ENCODE assay signal across 25 cellular contexts in genomic region chr11:72829178-72829577, GRCh38. TPM values are rescaled to one million over a fixed set of nuclear protein-coding genes. Genes with fewer than 3 reads are reported as not detected.
DNase-seq lines count a peak whose midpoint lies in the region; ATAC-seq and TF ChIP-seq lines count a peak whose summit lies in the region.
"Had no signal": no experiment of that assay in that cellular context is flagged by ENCODE, and none has a peak within 500 bp of the region (broad histone marks: within the 10 kb centered on the region; RNA-seq: fewer than 3 reads in every experiment).

No MANE protein-coding gene starts in this region.

- no peak overlapping the region for H3K4me3 Mint-ChIP-seq in activated CD4-positive, alpha-beta T cell treated with anti-CD3 and anti-CD28 coated beads, Interleukin-2, amount 10 ng/mL, durations not matched to agents 7 days and 5 days
- H3K4me3 Mint-ChIP-seq in activated CD8-positive, alpha-beta T cell treated with anti-CD3 and anti-CD28 coated beads, Interleukin-2, amount 10 ng/mL, durations not matched to agents 7 days and 5 days, result no peak overlapping the region
- no peak overlapping the region for H3K4me3 Mint-ChIP-seq in stimulated activated effector memory CD8-positive, alpha-beta T cell treated with anti-CD3 and anti-CD28 coated beads, Interleukin-12 subunit alpha, Interleukin-12 subunit beta, amount 100 ng/mL, for 72 hours
- H3K4me3 Mint-ChIP-seq: GM23338; stimulated activated naive CD8-positive, alpha-beta T cell treated with anti-CD3 and anti-CD28 coated beads, Interleukin-15, amount 100 ng/mL, for 72 hours had no signal

- DNase-seq in activated CD4-positive, alpha-beta T cell treated with anti-CD3 and anti-CD28 coated beads, Interleukin-2, amount 10 ng/mL, durations not matched to agents 7 days and 5 days, result no peak
- no peak for DNase-seq in activated CD4-positive, alpha-beta T cell treated with anti-CD3 and anti-CD28 coated beads for 1 hour
- no peak for DNase-seq in activated CD8-positive, alpha-beta T cell treated with anti-CD3 and anti-CD28 coated beads, Interleukin-2, amount 10 ng/mL, durations not matched to agents 7 days and 5 days
- DNase-seq in lower lobe of right lung, result peak; percentile 38
- no peak for DNase-seq in stimulated activated effector memory CD8-positive, alpha-beta T cell treated with anti-CD3 and anti-CD28 coated beads, Interleukin-12 subunit alpha, Interleukin-12 subunit beta, amount 100 ng/mL, for 72 hours (ENCODE audit: low spot score in 2 of 2)
- DNase-seq in H4 (ENCODE audit: low spot score), result no peak
- no peak for DNase-seq in NCI-H2196 treated with DMSO at 0.1 percent for 48 hours (lab: John Stamatoyannopoulos, UW; ENCODE audit: unreplicated experiment)
- DNase-seq: activated CD8-positive, alpha-beta memory T cell treated with anti-CD3 and anti-CD28 coated beads, Interleukin-2, amount 50 U/mL, for 4 hours; activated gamma-delta T cell treated with Interleukin-2 at 50 U/mL for 16 hours; amniotic stem cell; BE2C; Calu3; dermis blood vessel endothelial cell; heart right ventricle; Karpas-422; NCI-H2029; NCI-H226; NCI-H82; SHP77; stimulated activated CD4-positive, alpha-beta T cell treated with anti-CD3 and anti-CD28 coated beads, Interleukin-4, amount 100 ng/mL, for 24 hours; stimulated activated naive CD8-positive, alpha-beta T cell treated with anti-CD3 and anti-CD28 coated beads, Interleukin-15, amount 100 ng/mL, for 72 hours; tibial artery had no signal

- no peaks in the 10 kb centered on the region for H3K9me3 ChIP-seq in lower lobe of right lung
- H3K9me3 ChIP-seq: BE2C, heart right ventricle, tibial artery had no signal

- no peaks in the 10 kb centered on the region for H3K27me3 Mint-ChIP-seq in activated CD4-positive, alpha-beta T cell treated with anti-CD3 and anti-CD28 coated beads, Interleukin-2, amount 10 ng/mL, durations not matched to agents 7 days and 5 days
- H3K27me3 Mint-ChIP-seq in activated CD8-positive, alpha-beta T cell treated with anti-CD3 and anti-CD28 coated beads, Interleukin-2, amount 10 ng/mL, durations not matched to agents 7 days and 5 days (ENCODE audit: low read depth), result no peaks in the 10 kb centered on the region
- H3K27me3 Mint-ChIP-seq: stimulated activated naive CD8-positive, alpha-beta T cell treated with anti-CD3 and anti-CD28 coated beads, Interleukin-15, amount 100 ng/mL, for 72 hours had no signal

- no peaks in the 10 kb centered on the region for H3K27me3 ChIP-seq in lower lobe of right lung (ENCODE audit: low read depth)
- H3K27me3 ChIP-seq: BE2C, heart right ventricle, tibial artery had no signal

- intact Hi-C loops in lower lobe of right lung (cut with DNase I), result no loop called here

- peaks cover 35% of the 10 kb centered on the region for H3K36me3 ChIP-seq in lower lobe of right lung
- H3K36me3 ChIP-seq: BE2C had no signal

- H3K27ac ChIP-seq in lower lobe of right lung, result no peak overlapping the region
- H3K27ac ChIP-seq: epithelial cell of prostate had no signal

- peaks cover 43% of the 10 kb centered on the region for H3K4me1 ChIP-seq in lower lobe of right lung

- H3K4me1 Mint-ChIP-seq in activated CD4-positive, alpha-beta T cell treated with anti-CD3 and anti-CD28 coated beads, Interleukin-2, amount 10 ng/mL, durations not matched to agents 7 days and 5 days, result peaks cover 29% of the 10 kb centered on the region
- H3K4me1 Mint-ChIP-seq in activated CD8-positive, alpha-beta T cell treated with anti-CD3 and anti-CD28 coated beads, Interleukin-2, amount 10 ng/mL, durations not matched to agents 7 days and 5 days (ENCODE audit: low read depth), result peaks cover 23% of the 10 kb centered on the region
- H3K4me1 Mint-ChIP-seq in stimulated activated effector memory CD8-positive, alpha-beta T cell treated with anti-CD3 and anti-CD28 coated beads, Interleukin-12 subunit alpha, Interleukin-12 subunit beta, amount 100 ng/mL, for 72 hours, result peaks cover 44% of the 10 kb centered on the region

- H3K27ac Mint-ChIP-seq in activated CD4-positive, alpha-beta T cell treated with anti-CD3 and anti-CD28 coated beads, Interleukin-2, amount 10 ng/mL, durations not matched to agents 7 days and 5 days, result peak overlapping the region; percentile 83
- peak overlapping the region; percentile 60 for H3K27ac Mint-ChIP-seq in activated CD8-positive, alpha-beta T cell treated with anti-CD3 and anti-CD28 coated beads, Interleukin-2, amount 10 ng/mL, durations not matched to agents 7 days and 5 days
- H3K27ac Mint-ChIP-seq in stimulated activated effector memory CD8-positive, alpha-beta T cell treated with anti-CD3 and anti-CD28 coated beads, Interleukin-12 subunit alpha, Interleukin-12 subunit beta, amount 100 ng/mL, for 72 hours, result peak overlapping the region; percentile 86
- H3K27ac Mint-ChIP-seq: GM23338 had no signal

- no peak overlapping the region for H3K4me3 ChIP-seq in lower lobe of right lung
- H3K4me3 ChIP-seq: GM23338, heart right ventricle, tibial artery had no signal

- TF ChIP-seq CTCF in lower lobe of right lung (IDR thresholded peaks at IDR 0.05), result no peak

- no peak for ATAC-seq in activated CD8-positive, alpha-beta T cell treated with anti-CD3 and anti-CD28 coated beads, Interleukin-2, amount 10 ng/mL, durations not matched to agents 7 days and 5 days
- no peak for ATAC-seq in lower lobe of right lung
- ATAC-seq in stimulated activated effector memory CD8-positive, alpha-beta T cell treated with anti-CD3 and anti-CD28 coated beads, Interleukin-12 subunit alpha, Interleukin-12 subunit beta, amount 100 ng/mL, for 72 hours, result no peak
- no peak for ATAC-seq in HG03520 (IDR thresholded peaks at IDR 0.05; ENCODE audit: unreplicated experiment)
- ATAC-seq: GM23338; heart right ventricle; stimulated activated naive CD8-positive, alpha-beta T cell treated with anti-CD3 and anti-CD28 coated beads, Interleukin-15, amount 100 ng/mL, for 72 hours had no signal

- POLR2A ChIA-PET in activated CD4-positive, alpha-beta T cell treated with anti-CD3 and anti-CD28 coated beads, Interleukin-2, amount 10 ng/mL, durations not matched to agents 7 days and 5 days (lab: Charles Lee), result no interaction called here
- POLR2A ChIA-PET in activated CD8-positive, alpha-beta T cell treated with anti-CD3 and anti-CD28 coated beads, Interleukin-2, amount 10 ng/mL, durations not matched to agents 7 days and 5 days (lab: Charles Lee), result interaction anchor here (0.8 kb wide), 1 partner anchor 439 kb away, joined by 3 read pairs; no protein-coding TSS in a partner anchor

- CTCF ChIA-PET in activated CD4-positive, alpha-beta T cell treated with anti-CD3 and anti-CD28 coated beads, Interleukin-2, amount 10 ng/mL, durations not matched to agents 7 days and 5 days (lab: Charles Lee), result interaction anchor here (1.3 to 2.2 kb wide), 6 partner anchors 16 to 348 kb away, joined by 3 to 12 read pairs (median 5); no protein-coding TSS in a partner anchor
- CTCF ChIA-PET in activated CD8-positive, alpha-beta T cell treated with anti-CD3 and anti-CD28 coated beads, Interleukin-2, amount 10 ng/mL, durations not matched to agents 7 days and 5 days (lab: Charles Lee), result no interaction called here

- H3K36me3 Mint-ChIP-seq in activated CD4-positive, alpha-beta T cell treated with anti-CD3 and anti-CD28 coated beads, Interleukin-2, amount 10 ng/mL, durations not matched to agents 7 days and 5 days (ENCODE audit: low read depth), result peaks cover 39% of the 10 kb centered on the region
- peaks cover 55% of the 10 kb centered on the region for H3K36me3 Mint-ChIP-seq in activated CD8-positive, alpha-beta T cell treated with anti-CD3 and anti-CD28 coated beads, Interleukin-2, amount 10 ng/mL, durations not matched to agents 7 days and 5 days (ENCODE audit: low read depth)
- peaks cover 92% of the 10 kb centered on the region for H3K36me3 Mint-ChIP-seq in stimulated activated effector memory CD8-positive, alpha-beta T cell treated with anti-CD3 and anti-CD28 coated beads, Interleukin-12 subunit alpha, Interleukin-12 subunit beta, amount 100 ng/mL, for 72 hours

- no peaks in the 10 kb centered on the region for H3K9me3 Mint-ChIP-seq in activated CD4-positive, alpha-beta T cell treated with anti-CD3 and anti-CD28 coated beads, Interleukin-2, amount 10 ng/mL, durations not matched to agents 7 days and 5 days
- H3K9me3 Mint-ChIP-seq in activated CD8-positive, alpha-beta T cell treated with anti-CD3 and anti-CD28 coated beads, Interleukin-2, amount 10 ng/mL, durations not matched to agents 7 days and 5 days (ENCODE audit: insufficient read depth), result no peaks in the 10 kb centered on the region
- no peaks in the 10 kb centered on the region for H3K9me3 Mint-ChIP-seq in stimulated activated effector memory CD8-positive, alpha-beta T cell treated with anti-CD3 and anti-CD28 coated beads, Interleukin-12 subunit alpha, Interleukin-12 subunit beta, amount 100 ng/mL, for 72 hours
- H3K9me3 Mint-ChIP-seq: GM23338; stimulated activated naive CD8-positive, alpha-beta T cell treated with anti-CD3 and anti-CD28 coated beads, Interleukin-15, amount 100 ng/mL, for 72 hours had no signal

RNA-seq across cellular contexts. Expression of gene ATG16L2, which starts 15.0 kb away (rescaled TPM):
- total RNA-seq in activated CD4-positive, alpha-beta T cell treated with anti-CD3 and anti-CD28 coated beads, Interleukin-2, amount 10 ng/mL, durations not matched to agents 7 days and 5 days, result 100 to 1,000 TPM; 108 to 113 TPM
- 100 to 1,000 TPM; 104 to 105 TPM for total RNA-seq in activated CD8-positive, alpha-beta T cell treated with anti-CD3 and anti-CD28 coated beads, Interleukin-2, amount 10 ng/mL, durations not matched to agents 7 days and 5 days
- total RNA-seq in lower lobe of right lung, result 104 TPM
- total RNA-seq in H4 (2014; rRNA removed; shearing (Covaris generic)), result 0.66 and 3.4 TPM in 2 replicates

RNA-seq across cellular contexts. Expression of gene STARD10, which starts 35.3 kb away (rescaled TPM):
- 1 to 10 TPM; 4.5 to 6.4 TPM for total RNA-seq in activated CD4-positive, alpha-beta T cell treated with anti-CD3 and anti-CD28 coated beads, Interleukin-2, amount 10 ng/mL, durations not matched to agents 7 days and 5 days
- total RNA-seq in activated CD8-positive, alpha-beta T cell treated with anti-CD3 and anti-CD28 coated beads, Interleukin-2, amount 10 ng/mL, durations not matched to agents 7 days and 5 days, result 1 to 10 TPM; 4.0 to 4.5 TPM
- total RNA-seq in lower lobe of right lung, result 126 TPM
- 23.2 and 25.1 TPM in 2 replicates for total RNA-seq in H4 (2014; rRNA removed; shearing (Covaris generic))

Comparison
In these comparisons a context has a peak if more than half of its experiments do, and no peak if none do; other contexts are left out.
1. RNA of gene ATG16L2, which starts 15.0 kb away (total RNA-seq): 108 to 113 TPM in activated CD4-positive, alpha-beta T cell treated with anti-CD3 and anti-CD28 coated beads, Interleukin-2, amount 10 ng/mL, durations not matched to agents 7 days and 5 days, 104 to 105 TPM in activated CD8-positive, alpha-beta T cell treated with anti-CD3 and anti-CD28 coated beads, Interleukin-2, amount 10 ng/mL, durations not matched to agents 7 days and 5 days and 104 TPM in lower lobe of right lung (single experiment); 0.66 to 3.4 TPM in H4; every median in the first group is over 10 times any median in the second.
2. Peak in every context shown above with its lines, with median percentiles within 50 percentile points of each other: H3K27ac Mint-ChIP-seq.